ENCODE assay signal across 8 cellular contexts in genomic region chr1:163321311-163322305, GRCh38.
DNase-seq lines count a peak whose midpoint lies in the region; ATAC-seq, FAIRE-seq and TF ChIP-seq lines count a peak whose summit lies in the region.

Gene NUF2, plus strand, starts transcription at chr1:163321954. Its CDS starts 4,098 bp downstream, at chr1:163326052.

- peak; percentile 95 for FAIRE-seq in islet of Langerhans (lab: Jason Lieb, UNC)

- peak; percentile 98 for DNase-seq in AG09319 (ENCODE audit: extremely low read depth, low read depth)
- DNase-seq in NCI-H446 treated with DMSO at 0.1 percent for 48 hours (lab: John Stamatoyannopoulos, UW) = peak; percentile 98
- peak; percentile 98 for DNase-seq in cerebellar cortex (ENCODE audit: low spot score)
- DNase-seq in stimulated activated CD4-positive, alpha-beta T cell treated with anti-CD3 and anti-CD28 coated beads, Interleukin-12 subunit alpha, Interleukin-12 subunit beta, amount 100 ng/mL, for 4 hours = peak; percentile 96

- ATAC-seq in GM19035 (IDR thresholded peaks at IDR 0.05; ENCODE audit: unreplicated experiment) = peak; percentile 96
- ATAC-seq in HG03354 (IDR thresholded peaks at IDR 0.05; ENCODE audit: poor library complexity, severe bottlenecking, unreplicated experiment) = peak; percentile 96
- peak; percentile 98 for ATAC-seq in activated CD4-positive, CD25-positive, alpha-beta regulatory T cell treated with anti-CD3 and anti-CD28 coated beads, Interleukin-2, amount 50 U/mL, for 24 hours

- no peak for TF ChIP-seq CTCF in AG09319 (IDR thresholded peaks at IDR 0.05; ENCODE audit: low read depth, low read length)

Comparison
In these comparisons a context has a peak if more than half of its experiments do, and no peak if none do; other contexts are left out.
1. Peak in every context shown above with its lines: DNase-seq and ATAC-seq.